In genomic region chr5:151186052-151186451, GRCh38 we compare ENCODE assay signal across 34 cellular contexts.
"Had no signal": no experiment of that assay in that cellular context is flagged by ENCODE, and none has a peak within 500 bp of the region (broad histone marks: within the 10 kb centered on the region; RNA-seq: fewer than 3 reads in every experiment).

No MANE protein-coding gene starts in this region.

- ATAC-seq: body of pancreas; effector memory CD8-positive, alpha-beta T cell; gastroesophageal sphincter; left cardiac atrium; natural killer cell; psoas muscle; stimulated activated memory B cell treated with anti-CD40 and anti-IgM and Interleukin-4, amounts not matched to agents 10 μg/mL and 1 μg/mL and 100 μg/mL, for 72 hours had no signal

- H3K27me3 Mint-ChIP-seq: activated CD4-positive, alpha-beta T cell treated with anti-CD3 and anti-CD28 coated beads, Interleukin-2, amount 10 ng/mL, durations not matched to agents 24 days and 14 days; activated CD8-positive, alpha-beta T cell treated with anti-CD3 and anti-CD28 coated beads for 36 hours; activated naive CD4-positive, alpha-beta T cell treated with anti-CD3 and anti-CD28 coated beads, Interleukin-2, amount 10 ng/mL, durations not matched to agents 7 days and 5 days; effector memory CD8-positive, alpha-beta T cell; stimulated activated memory B cell treated with anti-CD40 and anti-IgM and Interleukin-4, amounts not matched to agents 10 μg/mL and 1 μg/mL and 100 μg/mL, for 72 hours had no signal

- H3K4me3 Mint-ChIP-seq: activated CD4-positive, alpha-beta T cell treated with anti-CD3 and anti-CD28 coated beads, Interleukin-2, amount 10 ng/mL, durations not matched to agents 24 days and 14 days; activated CD8-positive, alpha-beta T cell treated with anti-CD3 and anti-CD28 coated beads for 36 hours; activated naive CD4-positive, alpha-beta T cell treated with anti-CD3 and anti-CD28 coated beads, Interleukin-2, amount 10 ng/mL, durations not matched to agents 7 days and 5 days; activated T-helper 1 cell treated with anti-CD3 and anti-CD28 coated beads, Interleukin-12 subunit alpha, Interleukin-12 subunit beta, Interleukin-2, Interleukin-4 antibody, amounts not matched to agents 30 ng/mL and 10 ng/mL and 1 ng/mL, durations not matched to agents 14 hours and 24 hours and 36 hours; effector memory CD8-positive, alpha-beta T cell; mesothelial cell of epicardium; natural killer cell; neural progenitor cell; stimulated activated memory B cell treated with anti-CD40 and anti-IgM and Interleukin-4, amounts not matched to agents 10 μg/mL and 1 μg/mL and 100 μg/mL, for 72 hours had no signal

- H3K36me3 Mint-ChIP-seq: neural progenitor cell had no signal

- H3K4me1 Mint-ChIP-seq: neural progenitor cell had no signal

- H3K9me3 ChIP-seq: body of pancreas, colonic mucosa, gastroesophageal sphincter, psoas muscle, sigmoid colon, stomach, thyroid gland, upper lobe of left lung, vagina had no signal

- H3K27ac ChIP-seq: body of pancreas, colonic mucosa, dorsolateral prefrontal cortex, gastroesophageal sphincter, hepatocyte, neural progenitor cell, parathyroid adenoma, psoas muscle, sigmoid colon, stomach, thyroid gland, vagina, WERI-Rb-1 had no signal

- DNase-seq: activated CD4-positive, alpha-beta T cell treated with anti-CD3 and anti-CD28 coated beads, Interleukin-2, amount 10 ng/mL, durations not matched to agents 24 days and 14 days; activated CD4-positive, CD25-positive, alpha-beta regulatory T cell treated with anti-CD3 and anti-CD28 coated beads, Interleukin-2, amount 50 U/mL, for 72 hours; activated CD8-positive, alpha-beta T cell treated with anti-CD3 and anti-CD28 coated beads for 36 hours; activated gamma-delta T cell; activated naive CD4-positive, alpha-beta T cell treated with anti-CD3 and anti-CD28 coated beads, Interleukin-2, amount 10 ng/mL, durations not matched to agents 7 days and 5 days; activated T-cell treated with anti-CD3 and anti-CD28 coated beads for 4 hours; body of pancreas; cerebellar nuclear complex; colonic mucosa; dorsolateral prefrontal cortex; effector memory CD8-positive, alpha-beta T cell; left cardiac atrium; left ventricle myocardium superior; mammary epithelial cell; natural killer cell; occipital lobe; psoas muscle; sigmoid colon; small intestine; stimulated activated CD4-positive, alpha-beta T cell treated with anti-CD3 and anti-CD28 coated beads, Interleukin-4, amount 100 ng/mL, for 24 hours; stomach; T-helper 9 cell; thyroid gland; WERI-Rb-1 had no signal

- H3K27ac Mint-ChIP-seq: mesothelial cell of epicardium; neural progenitor cell; stimulated activated memory B cell treated with anti-CD40 and anti-IgM and Interleukin-4, amounts not matched to agents 10 μg/mL and 1 μg/mL and 100 μg/mL, for 72 hours had no signal

- H3K27me3 ChIP-seq: adrenal gland, body of pancreas, colonic mucosa, dorsolateral prefrontal cortex, gastroesophageal sphincter, hepatocyte, neural progenitor cell, sigmoid colon, stomach, thyroid gland, upper lobe of left lung, vagina had no signal

- H3K9me3 Mint-ChIP-seq: effector memory CD8-positive, alpha-beta T cell had no signal
